Comparison of ENCODE assay signal across 5 cellular contexts in the genomic region with DNA sequence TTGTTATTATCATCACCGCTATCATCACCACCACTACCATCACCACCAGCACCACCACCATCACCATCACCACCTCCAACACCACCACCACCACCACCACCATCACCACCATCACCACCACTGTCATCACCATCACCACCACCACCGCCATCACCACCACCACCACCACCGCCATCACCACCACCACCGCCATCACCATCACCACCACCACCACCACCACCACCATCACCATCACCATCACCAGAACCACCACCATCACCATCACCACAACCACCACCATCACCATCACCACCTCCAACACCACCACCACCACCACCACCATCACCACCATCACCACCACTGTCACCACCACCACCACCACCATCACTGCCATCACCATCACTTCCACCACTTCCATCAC. TPM values are rescaled to one million over a fixed set of nuclear protein-coding genes. Genes with fewer than 3 reads are reported as not detected.
"Had no signal": no experiment of that assay in that cellular context is flagged by ENCODE, and none has a peak within 500 bp of the region (broad histone marks: within the 10 kb centered on the region; RNA-seq: fewer than 3 reads in every experiment).

No MANE protein-coding gene starts in this region.

RNA-seq across cellular contexts. Expression of a gene that starts 19.5 kb away (rescaled TPM):
- total RNA-seq: activated CD4-positive, alpha-beta T cell treated with anti-CD3 and anti-CD28 coated beads for 36 hours; activated naive CD4-positive, alpha-beta T cell treated with anti-CD3 and anti-CD28 coated beads for 36 hours; activated T-cell treated with anti-CD3 and anti-CD28 coated beads, Interleukin-2, amount 50 U/mL, for 4 hours; activated T-helper 17 cell treated with anti-CD3 and anti-CD28 coated beads, Interleukin-2, amount 50 U/mL, for 72 hours; T-cell had no signal
